1 cellular context compared by ENCODE assay signal in genomic region chr3:112675943-112676530, GRCh38.
TF ChIP-seq lines count a peak whose summit lies in the region.

No MANE protein-coding gene starts in this region.

TF ChIP-seq in GM23338, 12 proteins besides CTCF, POLR2A, EP300 and RAD21 (continued from another document):
- no peak for TF ChIP-seq STAT1 (IDR thresholded peaks at IDR 0.05; ENCODE audit: unreplicated experiment)
- TF ChIP-seq, protein P1, sequence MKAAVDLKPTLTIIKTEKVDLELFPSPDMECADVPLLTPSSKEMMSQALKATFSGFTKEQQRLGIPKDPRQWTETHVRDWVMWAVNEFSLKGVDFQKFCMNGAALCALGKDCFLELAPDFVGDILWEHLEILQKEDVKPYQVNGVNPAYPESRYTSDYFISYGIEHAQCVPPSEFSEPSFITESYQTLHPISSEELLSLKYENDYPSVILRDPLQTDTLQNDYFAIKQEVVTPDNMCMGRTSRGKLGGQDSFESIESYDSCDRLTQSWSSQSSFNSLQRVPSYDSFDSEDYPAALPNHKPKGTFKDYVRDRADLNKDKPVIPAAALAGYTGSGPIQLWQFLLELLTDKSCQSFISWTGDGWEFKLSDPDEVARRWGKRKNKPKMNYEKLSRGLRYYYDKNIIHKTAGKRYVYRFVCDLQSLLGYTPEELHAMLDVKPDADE (IDR thresholded peaks at IDR 0.05) = no peak
